Comparison of ENCODE assay signal across 8 cellular contexts in genomic region chr17:36592711-36593321, GRCh38. TPM values are rescaled to one million over a fixed set of nuclear protein-coding genes. Genes with fewer than 3 reads are reported as not detected.
A peak's percentile ranks its signal among the peaks of the same experiment; 100 is the strongest.
DNase-seq lines count a peak whose midpoint lies in the region; ATAC-seq and TF ChIP-seq lines count a peak whose summit lies in the region.

No MANE protein-coding gene starts in this region.

- no peaks in the 10 kb centered on the region for H3K36me3 ChIP-seq in kidney epithelial cell (ENCODE audit: control insufficient read depth, insufficient read depth, low read length)
- H3K36me3 ChIP-seq in subcutaneous abdominal adipose tissue (ENCODE audit: control insufficient read depth in 5 of 5, insufficient read depth in 5 of 5, low read length in 5 of 5) = peaks cover 7 to 17% (median 14%) of the 10 kb centered on the region in 5 donors

- H3K9ac ChIP-seq in subcutaneous abdominal adipose tissue (ENCODE audit: low read length in 5 of 5) = peak overlapping the region; percentile 56 to 87 (median 83)

- peak; percentile 31 for DNase-seq in activated CD4-positive, alpha-beta T cell treated with anti-CD3 and anti-CD28 coated beads for 36 hours
- no peak for DNase-seq in activated CD4-positive, alpha-beta T cell treated with anti-CD3 and anti-CD28 coated beads for 1 hour
- no peak for DNase-seq in activated naive CD8-positive, alpha-beta T cell treated with anti-CD3 and anti-CD28 coated beads, Interleukin-2, amount 50 U/mL, for 24 hours
- no peak for DNase-seq in kidney epithelial cell (ENCODE audit: low read depth)

- H3K27me3 ChIP-seq in kidney epithelial cell (ENCODE audit: control insufficient read depth, insufficient read depth, low read length) = no peaks in the 10 kb centered on the region
- H3K27me3 ChIP-seq in subcutaneous abdominal adipose tissue (ENCODE audit: control insufficient read depth in 5 of 5, insufficient read depth in 4 of 5, low read length in 5 of 5) = no peaks in the 10 kb centered on the region

- peaks cover 6 to 45% (median 32%) of the 10 kb centered on the region in 5 donors for H3K4me1 ChIP-seq in subcutaneous abdominal adipose tissue (ENCODE audit: control insufficient read depth in 5 of 5, insufficient read depth in 5 of 5, low read length in 5 of 5)

- peak overlapping the region; percentile 0 for H3K27ac Mint-ChIP-seq in activated CD4-positive, alpha-beta T cell treated with anti-CD3 and anti-CD28 coated beads for 36 hours
- peak overlapping the region; percentile 15 for H3K27ac Mint-ChIP-seq in activated naive CD8-positive, alpha-beta T cell treated with anti-CD3 and anti-CD28 coated beads, Interleukin-2, amount 50 U/mL, for 24 hours

- H3K27me3 Mint-ChIP-seq in activated CD4-positive, alpha-beta T cell treated with anti-CD3 and anti-CD28 coated beads for 36 hours = no peaks in the 10 kb centered on the region
- no peaks in the 10 kb centered on the region for H3K27me3 Mint-ChIP-seq in activated naive CD8-positive, alpha-beta T cell treated with anti-CD3 and anti-CD28 coated beads, Interleukin-2, amount 50 U/mL, for 24 hours

- H3K4me3 ChIP-seq in kidney epithelial cell (ENCODE audit: low read depth, low read length) = peak overlapping the region; percentile 62
- peak overlapping the region; percentile 65 to 86 (median 78) for H3K4me3 ChIP-seq in subcutaneous abdominal adipose tissue (ENCODE audit: low read depth in 1 of 5, low read length in 5 of 5)

- H3K9me3 ChIP-seq in subcutaneous abdominal adipose tissue (ENCODE audit: control insufficient read depth in 5 of 5, low read length in 5 of 5) = no peaks in the 10 kb centered on the region

- intact Hi-C loops in activated CD4-positive, alpha-beta T cell treated with anti-CD3 and anti-CD28 coated beads for 36 hours (cut with DNase I, micrococcal nuclease) = no loop called here

- H3K4me3 Mint-ChIP-seq in activated CD4-positive, alpha-beta T cell treated with anti-CD3 and anti-CD28 coated beads for 36 hours = peak overlapping the region; percentile 69
- peak overlapping the region; percentile 81 for H3K4me3 Mint-ChIP-seq in activated naive CD8-positive, alpha-beta T cell treated with anti-CD3 and anti-CD28 coated beads, Interleukin-2, amount 50 U/mL, for 24 hours

- peaks cover 16% of the 10 kb centered on the region for H3K36me3 Mint-ChIP-seq in activated CD4-positive, alpha-beta T cell treated with anti-CD3 and anti-CD28 coated beads for 36 hours (ENCODE audit: low read depth)
- H3K36me3 Mint-ChIP-seq in activated naive CD8-positive, alpha-beta T cell treated with anti-CD3 and anti-CD28 coated beads, Interleukin-2, amount 50 U/mL, for 24 hours (ENCODE audit: low read depth) = peaks cover 25% of the 10 kb centered on the region

- no peaks in the 10 kb centered on the region for H3K9me3 Mint-ChIP-seq in activated CD4-positive, alpha-beta T cell treated with anti-CD3 and anti-CD28 coated beads for 36 hours (ENCODE audit: low read depth)
- no peaks in the 10 kb centered on the region for H3K9me3 Mint-ChIP-seq in activated naive CD8-positive, alpha-beta T cell treated with anti-CD3 and anti-CD28 coated beads, Interleukin-2, amount 50 U/mL, for 24 hours

- no peak for TF ChIP-seq CTCF in kidney epithelial cell (IDR thresholded peaks at IDR 0.05; ENCODE audit: insufficient read depth, low read length, poor library complexity, severe bottlenecking)

- H3K27ac ChIP-seq in subcutaneous abdominal adipose tissue (ENCODE audit: low read depth, low read length) = peak overlapping the region; percentile 85

- CTCF ChIA-PET in activated CD4-positive, alpha-beta T cell treated with anti-CD3 and anti-CD28 coated beads for 36 hours (lab: Charles Lee) = interaction anchor here (0.6 to 5.6 kb wide), 3 partner anchors 10 to 33 kb away, joined by 3 to 41 read pairs (median 3); partner anchors contain the start of gene MRM1

- peak; percentile 6 for ATAC-seq in activated CD4-positive, alpha-beta T cell treated with anti-CD3 and anti-CD28 coated beads for 36 hours
- ATAC-seq in activated naive CD8-positive, alpha-beta T cell treated with anti-CD3 and anti-CD28 coated beads, Interleukin-2, amount 50 U/mL, for 24 hours = no peak
- ATAC-seq in GM21825 (IDR thresholded peaks at IDR 0.05; ENCODE audit: unreplicated experiment) (no peak), GM18520 (IDR thresholded peaks at IDR 0.05; ENCODE audit: unreplicated experiment) (no peak), HG03045 (IDR thresholded peaks at IDR 0.05; ENCODE audit: unreplicated experiment) (no peak)

- POLR2A ChIA-PET in activated CD4-positive, alpha-beta T cell treated with anti-CD3 and anti-CD28 coated beads for 36 hours (lab: Charles Lee) = interaction anchor here (0.9 to 1.7 kb wide), 2 partner anchors 9 to 58 kb away, joined by 3 to 9 read pairs; partner anchors contain the start of genes MRM1, MYO19 and PIGW

- peaks cover 25% of the 10 kb centered on the region for H3K4me1 Mint-ChIP-seq in activated CD4-positive, alpha-beta T cell treated with anti-CD3 and anti-CD28 coated beads for 36 hours
- H3K4me1 Mint-ChIP-seq in activated naive CD8-positive, alpha-beta T cell treated with anti-CD3 and anti-CD28 coated beads, Interleukin-2, amount 50 U/mL, for 24 hours = peaks cover 35% of the 10 kb centered on the region

RNA-seq across cellular contexts. Expression of gene DHRS11, which starts 1.1 kb away (rescaled TPM):
- total RNA-seq in activated CD4-positive, alpha-beta T cell treated with anti-CD3 and anti-CD28 coated beads for 36 hours = 10 to 100 TPM in 1 of 2 experiments, 1 to 10 TPM in 1; 9.2 to 10.2 TPM
- 5.4 and 8.3 TPM in 2 replicates for total RNA-seq in kidney epithelial cell

RNA-seq across cellular contexts. Expression of gene MRM1, which starts 8.6 kb away (rescaled TPM):
- 10 to 100 TPM; 14.3 to 16.4 TPM for total RNA-seq in activated CD4-positive, alpha-beta T cell treated with anti-CD3 and anti-CD28 coated beads for 36 hours
- 6.6 and 8.3 TPM in 2 replicates for total RNA-seq in kidney epithelial cell

RNA-seq across cellular contexts. Expression of gene GGNBP2, which starts 48.1 kb away (rescaled TPM):
- 10 to 100 TPM; 75.2 to 81.4 TPM for total RNA-seq in activated CD4-positive, alpha-beta T cell treated with anti-CD3 and anti-CD28 coated beads for 36 hours
- 38.2 and 43.7 TPM in 2 replicates for total RNA-seq in kidney epithelial cell

RNA-seq across cellular contexts. Expression of gene PIGW, which starts 58.0 kb away (rescaled TPM):
- 10 to 100 TPM; 11.8 to 13.4 TPM for total RNA-seq in activated CD4-positive, alpha-beta T cell treated with anti-CD3 and anti-CD28 coated beads for 36 hours
- 9.0 and 12.6 TPM in 2 replicates for total RNA-seq in kidney epithelial cell

RNA-seq across cellular contexts. Expression of gene MYO19, which starts 58.1 kb away (rescaled TPM):
- total RNA-seq in activated CD4-positive, alpha-beta T cell treated with anti-CD3 and anti-CD28 coated beads for 36 hours = 100 to 1,000 TPM; 110 to 127 TPM
- 42.5 and 63.3 TPM in 2 replicates for total RNA-seq in kidney epithelial cell
